ENCODE assay signal across 2 cellular contexts in genomic region chr5:135393229-135393628, GRCh38.
A peak's percentile ranks its signal among the peaks of the same experiment; 100 is the strongest.
TF ChIP-seq lines count a peak whose summit lies in the region.

No MANE protein-coding gene starts in this region.

TF ChIP-seq in liver, 16 proteins besides CTCF, POLR2A, EP300 and RAD21:
- peak; percentile 40 for TF ChIP-seq FOXA2 (IDR thresholded peaks at IDR 0.05)
- peak in 1 of 2 donors; percentile 68 for TF ChIP-seq RXRA (IDR thresholded peaks at IDR 0.05)
- no peak for TF ChIP-seq EGR1 (IDR thresholded peaks at IDR 0.05; ENCODE audit: low read depth in 2 of 2)
- TF ChIP-seq GABPA (IDR thresholded peaks at IDR 0.05 in 1 of 2, conservative IDR thresholded peaks at IDR 0.05 in 1 of 2), result peak in 1 of 2 donors; percentile 27
- peak; percentile 57 for TF ChIP-seq FOXA1 (IDR thresholded peaks at IDR 0.05)
- no peak for TF ChIP-seq HNF4G (IDR thresholded peaks at IDR 0.05)
- no peak for TF ChIP-seq ZBTB33 (IDR thresholded peaks at IDR 0.05)
- no peak for TF ChIP-seq REST (IDR thresholded peaks at IDR 0.05)
- no peak for TF ChIP-seq SP1 (IDR thresholded peaks at IDR 0.05)
- TF ChIP-seq JUND (IDR thresholded peaks at IDR 0.05), result no peak
- no peak for TF ChIP-seq HNF4A (conservative IDR thresholded peaks at IDR 0.05)
- TF ChIP-seq ATF3 (IDR thresholded peaks at IDR 0.05), result no peak

TF ChIP-seq in HepG2, 621 proteins besides CTCF, POLR2A, EP300 and RAD21:
- TF ChIP-seq SP140L (CRISPR knock-in tag; IDR thresholded peaks at IDR 0.05; ENCODE audit: borderline replicate concordance) (no peak), ZBTB14 (CRISPR knock-in tag; IDR thresholded peaks at IDR 0.05) (no peak), ZBTB3 (CRISPR knock-in tag; IDR thresholded peaks at IDR 0.05; ENCODE audit: borderline replicate concordance, low read depth) (no peak), ZNF30 (CRISPR knock-in tag; IDR thresholded peaks at IDR 0.05) (no peak), ZFP90 (CRISPR knock-in tag; IDR thresholded peaks at IDR 0.05; ENCODE audit: borderline replicate concordance) (no peak), HIC2 (CRISPR knock-in tag; IDR thresholded peaks at IDR 0.05; ENCODE audit: low read depth) (no peak), ZNF138 (CRISPR knock-in tag; IDR thresholded peaks at IDR 0.05; ENCODE audit: low read depth) (no peak), ZFX (CRISPR knock-in tag; IDR thresholded peaks at IDR 0.05; ENCODE audit: low read depth) (no peak), AHDC1 (CRISPR knock-in tag; IDR thresholded peaks at IDR 0.05; ENCODE audit: borderline replicate concordance) (no peak), ARID5B (CRISPR knock-in tag; IDR thresholded peaks at IDR 0.05) (no peak)
TF ChIP-seq in HepG2: peak in this region for 0.
